ENCODE assay signal across 4 cellular contexts in genomic region chr15:91361696-91362095, GRCh38.
A peak's percentile ranks its signal among the peaks of the same experiment; 100 is the strongest.
DNase-seq lines count a peak whose midpoint lies in the region.

No MANE protein-coding gene starts in this region.

- DNase-seq in globus pallidus (ENCODE audit: low spot score) (peak; percentile 55), inferior parietal cortex (ENCODE audit: extremely low spot score) (peak; percentile 5), midbrain (lab: John Stamatoyannopoulos, UW) (peak; percentile 9), putamen (ENCODE audit: low spot score) (peak; percentile 21)

Comparison
In these comparisons a context has a peak if more than half of its experiments do, and no peak if none do; other contexts are left out.
1. Peak in every context shown above with its lines: DNase-seq.
2. DNase-seq: peak in every context shown above with its lines; median percentile 55 in globus pallidus; 21 in putamen; 9 in midbrain; 5 in inferior parietal cortex.